Comparison of ENCODE assay signal across 19 cellular contexts in genomic region chr5:77157732-77158532, GRCh38. TPM values are rescaled to one million over a fixed set of nuclear protein-coding genes. Genes with fewer than 3 reads are reported as not detected.
"Had no signal": no experiment of that assay in that cellular context is flagged by ENCODE, and none has a peak within 500 bp of the region (broad histone marks: within the 10 kb centered on the region; RNA-seq: fewer than 3 reads in every experiment).

No MANE protein-coding gene starts in this region.

- DNase-seq: activated B cell treated with CpG ODN at 0.5 μM for 24 hours; activated CD4-positive, alpha-beta T cell treated with anti-CD3 and anti-CD28 coated beads for 48 hours; activated CD8-positive, alpha-beta T cell treated with anti-CD3 and anti-CD28 coated beads for 36 hours; activated naive CD4-positive, alpha-beta T cell treated with anti-CD3 and anti-CD28 coated beads for 36 hours; activated T-cell treated with anti-CD3 and anti-CD28 coated beads, Interleukin-2, amount 50 U/mL, for 1 hour; body of pancreas; caudate nucleus; effector memory CD8-positive, alpha-beta T cell; hypothalamus; kidney; mesenchymal stem cell; mucosa of descending colon; right lobe of liver; stimulated activated CD4-positive, alpha-beta T cell treated with anti-CD3 and anti-CD28 coated beads, Interleukin-4, amount 100 ng/mL, for 1 hour; stomach; upper lobe of right lung had no signal

- H3K4me3 ChIP-seq: body of pancreas, mucosa of descending colon, right lobe of liver, SK-N-MC, smooth muscle cell, stomach, upper lobe of right lung had no signal

RNA-seq across cellular contexts. Expression of gene PDE8B, which starts 52.5 kb away (rescaled TPM):
- total RNA-seq: activated B cell treated with CpG ODN at 0.5 μM for 24 hours, dermis microvascular lymphatic vessel endothelial cell had no signal
